In the genomic region with DNA sequence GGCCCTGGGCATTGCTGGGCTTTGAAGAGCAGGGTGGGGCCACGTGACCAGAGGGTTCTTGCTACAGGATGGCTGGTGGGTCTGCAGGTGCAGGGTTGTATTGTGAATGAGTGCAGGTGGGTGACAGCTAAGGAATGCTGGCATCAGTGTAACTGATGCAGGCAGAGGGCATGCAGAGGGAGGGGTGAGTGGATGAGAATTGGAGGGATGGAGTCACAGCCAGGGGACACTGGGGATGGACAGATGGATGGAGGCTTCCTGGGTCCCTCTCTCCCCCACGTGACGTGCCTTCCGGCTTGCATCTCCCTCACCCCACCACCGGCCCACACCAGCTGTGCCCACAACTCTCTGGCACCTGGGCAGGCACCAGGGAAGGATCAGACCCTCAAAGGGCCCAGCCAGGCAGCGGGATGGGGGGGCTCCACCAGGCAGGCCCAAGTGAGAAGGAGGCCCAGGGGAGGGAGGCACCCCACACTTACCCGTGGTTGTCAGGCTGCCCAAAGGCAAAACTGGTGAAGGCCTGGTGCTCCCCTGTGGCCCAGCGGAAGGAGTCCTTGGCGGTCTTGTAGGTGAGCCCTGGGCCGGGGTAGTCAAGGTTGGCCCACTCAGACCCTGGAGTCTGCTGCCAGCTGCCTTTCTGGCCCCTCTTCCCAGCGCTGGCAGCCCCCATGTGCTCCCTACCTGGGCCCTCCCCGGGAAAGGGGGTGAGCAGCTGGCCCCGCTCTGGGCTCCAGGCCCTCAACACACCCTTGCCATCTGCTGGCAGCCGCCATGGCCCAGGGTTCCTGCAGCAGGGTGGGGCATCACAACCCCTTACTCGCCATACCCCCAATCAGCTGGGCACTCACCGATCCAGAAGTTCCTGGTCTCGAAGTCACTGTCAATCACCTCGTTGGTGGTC, we compare ENCODE assay signal across 5 cellular contexts. TPM values are rescaled to one million over a fixed set of nuclear protein-coding genes. Genes with fewer than 3 reads are reported as not detected.
"Had no signal": no experiment of that assay in that cellular context is flagged by ENCODE, and none has a peak within 500 bp of the region (broad histone marks: within the 10 kb centered on the region; RNA-seq: fewer than 3 reads in every experiment).

No MANE protein-coding gene starts in this region.

RNA-seq across cellular contexts. Expression of gene CLEC18B, which starts 11.0 kb away (rescaled TPM):
- total RNA-seq: endodermal cell had no signal

RNA-seq across cellular contexts. Expression of gene NPIPB15, which starts 34.2 kb away (rescaled TPM):
- total RNA-seq: fibroblast of lung, occipital lobe, vagina had no signal
- polyA plus RNA-seq: neural cell had no signal
